Comparison of ENCODE assay signal across 3 cellular contexts in the genomic region with DNA sequence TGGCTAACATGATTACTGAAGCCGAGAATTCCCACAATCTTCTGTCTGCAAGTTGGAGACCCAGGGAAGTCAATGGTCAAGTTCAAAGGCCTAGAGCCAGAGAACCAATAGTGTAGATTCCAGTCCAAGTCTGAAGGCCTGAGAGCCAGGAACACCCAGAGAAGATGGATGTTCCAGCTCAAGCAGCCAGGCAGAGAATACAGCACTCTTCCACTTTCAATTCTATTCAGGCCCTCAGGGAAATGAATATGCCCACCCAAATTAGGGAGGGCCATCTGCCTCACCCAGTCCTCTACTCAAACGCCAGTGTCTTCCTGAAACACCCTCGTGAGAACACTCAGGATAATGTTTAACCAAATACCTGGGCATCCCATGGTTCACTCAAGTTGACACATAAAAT.
"Had no signal": no experiment of that assay in that cellular context is flagged by ENCODE, and none has a peak within 500 bp of the region (broad histone marks: within the 10 kb centered on the region; RNA-seq: fewer than 3 reads in every experiment).

No MANE protein-coding gene starts in this region.

- DNase-seq: GDM1, GF-D8 had no signal

- ATAC-seq: GM12878 had no signal

- H3K4me3 ChIP-seq: GM12878 had no signal
